Comparison of ENCODE assay signal across 8 cellular contexts in the genomic region with DNA sequence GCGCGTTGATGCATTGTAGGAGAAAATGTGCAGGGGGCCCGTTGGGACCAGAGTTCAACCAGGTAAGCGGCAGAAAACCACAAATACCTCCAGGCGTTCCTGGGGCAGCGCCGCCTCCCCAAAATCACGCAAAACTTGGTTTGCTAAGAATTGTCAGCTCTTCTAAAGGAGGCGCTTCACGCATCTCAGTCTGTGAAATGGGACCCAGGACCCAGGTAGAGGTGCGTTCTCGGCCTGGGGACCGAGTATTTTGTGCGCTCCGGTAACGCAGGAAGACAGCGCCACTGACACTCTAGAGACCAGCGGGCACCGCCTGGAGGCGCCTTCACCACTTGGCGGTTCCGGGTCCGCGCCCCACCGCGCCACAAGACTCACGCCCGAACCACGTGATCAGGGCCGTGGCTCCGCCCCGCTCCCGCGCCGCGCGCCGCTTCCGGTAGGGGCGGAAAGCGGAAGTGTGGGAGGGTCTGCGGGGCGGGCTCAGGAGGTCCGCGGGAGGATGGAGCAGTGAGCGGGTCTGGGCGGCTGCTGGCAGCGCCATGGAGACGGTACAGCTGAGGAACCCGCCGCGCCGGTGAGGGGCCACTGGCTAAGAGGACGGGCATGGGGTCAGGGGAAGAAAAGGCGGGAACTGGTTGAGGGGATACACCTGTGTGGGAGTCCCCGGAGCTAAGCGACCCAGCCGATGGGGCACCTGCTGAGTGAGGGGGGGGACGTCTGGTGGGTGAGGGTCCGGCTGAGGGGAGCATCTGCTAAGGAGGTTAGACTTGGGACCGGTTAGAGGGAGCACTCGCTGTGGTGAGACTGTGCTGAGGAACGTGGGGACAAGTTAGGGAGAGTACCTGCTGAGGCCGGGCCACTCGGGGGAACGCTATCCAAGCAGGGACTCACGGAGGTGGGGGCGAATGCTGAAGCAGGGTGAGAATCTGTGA. TPM values are rescaled to one million over a fixed set of nuclear protein-coding genes. Genes with fewer than 3 reads are reported as not detected.
DNase-seq lines count a peak whose midpoint lies in the region; ATAC-seq and TF ChIP-seq lines count a peak whose summit lies in the region.

A gene (plus strand): TSS at position 483 of the 932 bp plus-strand sequence. CDS start 57 bp downstream, at position 540.

- peak within 1 kb of the TSS; percentile 87 for H3K4me3 ChIP-seq in ovary
- H3K4me3 ChIP-seq in thyroid gland (replicated peaks in 1 of 3): peak within 1 kb of the TSS; percentile 61 to 96 (median 90)

- no peaks in the 10 kb centered on the region for H3K36me3 ChIP-seq in ovary
- no peaks in the 10 kb centered on the region for H3K36me3 ChIP-seq in thyroid gland

- peak within 1 kb of the TSS; percentile 98 for H3K4me3 Mint-ChIP-seq in activated naive CD8-positive, alpha-beta T cell
- peak within 1 kb of the TSS; percentile 98 for H3K4me3 Mint-ChIP-seq in glutamatergic neuron (ENCODE audit: unreplicated experiment)

- TF ChIP-seq EP300 in ovary (IDR thresholded peaks at IDR 0.05): no peak

- TF ChIP-seq CTCF in glutamatergic neuron (IDR thresholded peaks at IDR 0.05; ENCODE audit: partially characterized antibody, unreplicated experiment) (peak; percentile 34), ovary (IDR thresholded peaks at IDR 0.05) (peak in 2 of 3 donors; percentile 58 to 66), thyroid gland (IDR thresholded peaks at IDR 0.05) (peak in 5 of 6 experiments; percentile 10 to 48 (median 40))

- DNase-seq in NCI-H1092 treated with DMSO at 0.1 percent for 48 hours (lab: John Stamatoyannopoulos, UW) (peak; percentile 89), SKM-1 (lab: John Stamatoyannopoulos, UW; ENCODE audit: unreplicated experiment) (peak; percentile 88), glutamatergic neuron (peak; percentile 95), ovary (peak; percentile 91 to 96 (median 92)), thyroid gland (peak; percentile 93 to 94)

- intact Hi-C loops in ovary (cut with DNase I): loop anchor here in 2 of 4 donors (10.0 kb wide), 2 partner anchors 211 to 221 kb away; a partner anchor contains a TSS
- intact Hi-C loops in thyroid gland (cut with DNase I): loop anchor here (5.0 kb wide), 1 partner anchor 1509 kb away; a partner anchor contains a TSS

- H3K9me3 ChIP-seq in ovary: no peaks in the 10 kb centered on the region
- H3K9me3 ChIP-seq in thyroid gland: no peaks in the 10 kb centered on the region

- peaks cover 59% of the 10 kb centered on the region for H3K4me1 Mint-ChIP-seq in activated naive CD8-positive, alpha-beta T cell (ENCODE audit: low read depth)
- H3K4me1 Mint-ChIP-seq in glutamatergic neuron (ENCODE audit: low read depth, unreplicated experiment): peaks cover 4% of the 10 kb centered on the region

- 1% methylated on average over 62 to 68 of the region's 68 CpGs for WGBS in ovary, 3 donors
- 1% methylated on average over 37 to 45 of the region's 68 CpGs for WGBS in thyroid gland, 2 donors

- no peaks in the 10 kb centered on the region for H3K27me3 Mint-ChIP-seq in activated naive CD8-positive, alpha-beta T cell
- H3K27me3 Mint-ChIP-seq in glutamatergic neuron (ENCODE audit: unreplicated experiment): peaks cover 7% of the 10 kb centered on the region

- H3K9me3 Mint-ChIP-seq in activated naive CD8-positive, alpha-beta T cell (ENCODE audit: low read depth): no peaks in the 10 kb centered on the region
- H3K9me3 Mint-ChIP-seq in glutamatergic neuron (ENCODE audit: unreplicated experiment): peaks cover 1% of the 10 kb centered on the region

- peaks cover 12% of the 10 kb centered on the region for H3K36me3 Mint-ChIP-seq in activated naive CD8-positive, alpha-beta T cell
- no peaks in the 10 kb centered on the region for H3K36me3 Mint-ChIP-seq in glutamatergic neuron (ENCODE audit: unreplicated experiment)

- ATAC-seq in HG02610 (IDR thresholded peaks at IDR 0.05; ENCODE audit: unreplicated experiment): peak; percentile 67

- H3K4me1 ChIP-seq in ovary (ENCODE audit: insufficient read depth): peaks cover 7% of the 10 kb centered on the region
- H3K4me1 ChIP-seq in thyroid gland: peaks cover 9 to 28% of the 10 kb centered on the region in 2 donors

- H3K27ac Mint-ChIP-seq in activated naive CD8-positive, alpha-beta T cell: peak within 1 kb of the TSS; percentile 99
- H3K27ac Mint-ChIP-seq in glutamatergic neuron (ENCODE audit: unreplicated experiment): peak within 1 kb of the TSS; percentile 87

- TF ChIP-seq POLR2A in GM10847 (IDR thresholded peaks at IDR 0.05; ENCODE audit: extremely low read depth, insufficient read length) (peak; percentile 88), ovary (IDR thresholded peaks at IDR 0.05) (peak; percentile 81), thyroid gland (IDR thresholded peaks at IDR 0.05) (peak in 1 of 2 donors; percentile 88)

- H3K27ac ChIP-seq in ovary (peak within 1 kb of the TSS; percentile 24 to 51), thyroid gland (peak within 1 kb of the TSS; percentile 69 to 90 (median 82))

- H3K27me3 ChIP-seq in ovary: no peaks in the 10 kb centered on the region
- no peaks in the 10 kb centered on the region for H3K27me3 ChIP-seq in thyroid gland

RNA-seq across cellular contexts. Expression of the gene that starts here (rescaled TPM):
- total RNA-seq in glutamatergic neuron (ENCODE audit: unreplicated experiment) (32.6 TPM), ovary (10 to 100 TPM; 17.3 to 27.5 (median 19.6) TPM), thyroid gland (10 to 100 TPM; 18.8 to 37.2 (median 29.2) TPM)
- 10 to 100 TPM in 1 of 2 donors, 1 to 10 TPM in 1; 8.3 to 25.9 TPM for polyA plus RNA-seq in ovary

Comparison
In these comparisons a context has a peak if more than half of its experiments do, and no peak if none do; other contexts are left out.
1. Peak in every context shown above with its lines: DNase-seq, ATAC-seq, H3K4me3 ChIP-seq and H3K27ac ChIP-seq.